4 cellular contexts compared by ENCODE assay signal in the genomic region with DNA sequence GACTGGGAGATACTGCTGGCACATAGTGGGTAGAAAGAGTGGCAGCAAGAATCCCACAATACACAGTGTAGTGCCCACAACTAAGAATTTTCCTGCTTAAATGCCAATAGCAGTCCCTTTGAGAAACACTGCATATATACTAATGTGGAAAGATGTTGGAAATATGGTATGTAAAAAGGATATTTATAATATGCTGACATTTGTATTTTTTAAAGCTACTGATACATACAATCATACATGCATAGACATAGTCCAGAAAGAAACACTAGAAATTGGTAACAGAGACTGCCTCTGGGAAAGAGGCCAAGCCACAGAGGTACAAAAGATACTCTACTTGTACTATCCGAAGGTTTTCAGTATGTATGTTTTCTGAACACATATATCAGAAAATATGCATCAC.
A peak's percentile ranks its signal among the peaks of the same experiment; 100 is the strongest.
TF ChIP-seq lines count a peak whose summit lies in the region.

No MANE protein-coding gene starts in this region.

TF ChIP-seq in SK-N-SH treated with all-trans-retinoic acid at 6 μM for 48 hours, 23 proteins besides CTCF, POLR2A, EP300 and RAD21 (continues in another document):
- TF ChIP-seq ISL1 (CRISPR knock-in tag; IDR thresholded peaks at IDR 0.05), result no peak
- TF ChIP-seq ZFP30 (CRISPR knock-in tag; IDR thresholded peaks at IDR 0.05), result no peak
- no peak for TF ChIP-seq TOX (CRISPR knock-in tag; IDR thresholded peaks at IDR 0.05; ENCODE audit: borderline replicate concordance)
- TF ChIP-seq ZC3H10 (CRISPR knock-in tag; IDR thresholded peaks at IDR 0.05), result no peak
- TF ChIP-seq, protein P1, sequence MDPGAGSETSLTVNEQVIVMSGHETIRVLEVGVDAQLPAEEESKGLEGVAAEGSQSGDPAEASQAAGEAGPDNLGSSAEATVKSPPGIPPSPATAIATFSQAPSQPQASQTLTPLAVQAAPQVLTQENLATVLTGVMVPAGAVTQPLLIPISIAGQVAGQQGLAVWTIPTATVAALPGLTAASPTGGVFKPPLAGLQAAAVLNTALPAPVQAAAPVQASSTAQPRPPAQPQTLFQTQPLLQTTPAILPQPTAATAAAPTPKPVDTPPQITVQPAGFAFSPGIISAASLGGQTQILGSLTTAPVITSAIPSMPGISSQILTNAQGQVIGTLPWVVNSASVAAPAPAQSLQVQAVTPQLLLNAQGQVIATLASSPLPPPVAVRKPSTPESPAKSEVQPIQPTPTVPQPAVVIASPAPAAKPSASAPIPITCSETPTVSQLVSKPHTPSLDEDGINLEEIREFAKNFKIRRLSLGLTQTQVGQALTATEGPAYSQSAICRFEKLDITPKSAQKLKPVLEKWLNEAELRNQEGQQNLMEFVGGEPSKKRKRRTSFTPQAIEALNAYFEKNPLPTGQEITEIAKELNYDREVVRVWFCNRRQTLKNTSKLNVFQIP (CRISPR knock-in tag; IDR thresholded peaks at IDR 0.05; ENCODE audit: borderline replicate concordance, low read depth), result no peak
- no peak for TF ChIP-seq BACH2 (CRISPR knock-in tag; IDR thresholded peaks at IDR 0.05; ENCODE audit: borderline replicate concordance)
- TF ChIP-seq OSR1 (CRISPR knock-in tag; IDR thresholded peaks at IDR 0.05), result no peak
- no peak for TF ChIP-seq ZFP3 (CRISPR knock-in tag; IDR thresholded peaks at IDR 0.05)
- no peak for TF ChIP-seq CSDC2 (CRISPR knock-in tag; IDR thresholded peaks at IDR 0.05)
- no peak for TF ChIP-seq ESRRG (CRISPR knock-in tag; IDR thresholded peaks at IDR 0.05)
- TF ChIP-seq PPARA (CRISPR knock-in tag; IDR thresholded peaks at IDR 0.05; ENCODE audit: borderline replicate concordance), result no peak
- no peak for TF ChIP-seq ARNTL (CRISPR knock-in tag; IDR thresholded peaks at IDR 0.05; ENCODE audit: borderline replicate concordance, low read depth)
- TF ChIP-seq, protein P2, sequence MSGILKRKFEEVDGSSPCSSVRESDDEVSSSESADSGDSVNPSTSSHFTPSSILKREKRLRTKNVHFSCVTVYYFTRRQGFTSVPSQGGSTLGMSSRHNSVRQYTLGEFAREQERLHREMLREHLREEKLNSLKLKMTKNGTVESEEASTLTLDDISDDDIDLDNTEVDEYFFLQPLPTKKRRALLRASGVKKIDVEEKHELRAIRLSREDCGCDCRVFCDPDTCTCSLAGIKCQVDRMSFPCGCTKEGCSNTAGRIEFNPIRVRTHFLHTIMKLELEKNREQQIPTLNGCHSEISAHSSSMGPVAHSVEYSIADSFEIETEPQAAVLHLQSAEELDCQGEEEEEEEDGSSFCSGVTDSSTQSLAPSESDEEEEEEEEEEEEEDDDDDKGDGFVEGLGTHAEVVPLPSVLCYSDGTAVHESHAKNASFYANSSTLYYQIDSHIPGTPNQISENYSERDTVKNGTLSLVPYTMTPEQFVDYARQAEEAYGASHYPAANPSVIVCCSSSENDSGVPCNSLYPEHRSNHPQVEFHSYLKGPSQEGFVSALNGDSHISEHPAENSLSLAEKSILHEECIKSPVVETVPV (CRISPR knock-in tag; IDR thresholded peaks at IDR 0.05), result no peak

TF ChIP-seq in SK-N-SH, 30 proteins besides CTCF, POLR2A, EP300 and RAD21 (continues in another document):
- TF ChIP-seq NRF1 (IDR thresholded peaks at IDR 0.05; ENCODE audit: low read depth, low read length) (no peak), GABPA (IDR thresholded peaks at IDR 0.05; ENCODE audit: low read depth) (no peak), RXRA (IDR thresholded peaks at IDR 0.05; ENCODE audit: borderline replicate concordance, low read depth) (no peak), FOSL2 (IDR thresholded peaks at IDR 0.05; ENCODE audit: borderline replicate concordance, low read depth) (no peak), ELF1 (IDR thresholded peaks at IDR 0.05) (no peak), JUND (IDR thresholded peaks at IDR 0.05) (no peak), CHD2 (IDR thresholded peaks at IDR 0.05; ENCODE audit: low read length, partially characterized antibody) (no peak)
- TF ChIP-seq, protein P3, sequence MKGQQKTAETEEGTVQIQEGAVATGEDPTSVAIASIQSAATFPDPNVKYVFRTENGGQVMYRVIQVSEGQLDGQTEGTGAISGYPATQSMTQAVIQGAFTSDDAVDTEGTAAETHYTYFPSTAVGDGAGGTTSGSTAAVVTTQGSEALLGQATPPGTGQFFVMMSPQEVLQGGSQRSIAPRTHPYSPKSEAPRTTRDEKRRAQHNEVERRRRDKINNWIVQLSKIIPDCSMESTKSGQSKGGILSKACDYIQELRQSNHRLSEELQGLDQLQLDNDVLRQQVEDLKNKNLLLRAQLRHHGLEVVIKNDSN (IDR thresholded peaks at IDR 0.05; ENCODE audit: borderline replicate concordance, low read depth), result no peak
- TF ChIP-seq, protein P4, sequence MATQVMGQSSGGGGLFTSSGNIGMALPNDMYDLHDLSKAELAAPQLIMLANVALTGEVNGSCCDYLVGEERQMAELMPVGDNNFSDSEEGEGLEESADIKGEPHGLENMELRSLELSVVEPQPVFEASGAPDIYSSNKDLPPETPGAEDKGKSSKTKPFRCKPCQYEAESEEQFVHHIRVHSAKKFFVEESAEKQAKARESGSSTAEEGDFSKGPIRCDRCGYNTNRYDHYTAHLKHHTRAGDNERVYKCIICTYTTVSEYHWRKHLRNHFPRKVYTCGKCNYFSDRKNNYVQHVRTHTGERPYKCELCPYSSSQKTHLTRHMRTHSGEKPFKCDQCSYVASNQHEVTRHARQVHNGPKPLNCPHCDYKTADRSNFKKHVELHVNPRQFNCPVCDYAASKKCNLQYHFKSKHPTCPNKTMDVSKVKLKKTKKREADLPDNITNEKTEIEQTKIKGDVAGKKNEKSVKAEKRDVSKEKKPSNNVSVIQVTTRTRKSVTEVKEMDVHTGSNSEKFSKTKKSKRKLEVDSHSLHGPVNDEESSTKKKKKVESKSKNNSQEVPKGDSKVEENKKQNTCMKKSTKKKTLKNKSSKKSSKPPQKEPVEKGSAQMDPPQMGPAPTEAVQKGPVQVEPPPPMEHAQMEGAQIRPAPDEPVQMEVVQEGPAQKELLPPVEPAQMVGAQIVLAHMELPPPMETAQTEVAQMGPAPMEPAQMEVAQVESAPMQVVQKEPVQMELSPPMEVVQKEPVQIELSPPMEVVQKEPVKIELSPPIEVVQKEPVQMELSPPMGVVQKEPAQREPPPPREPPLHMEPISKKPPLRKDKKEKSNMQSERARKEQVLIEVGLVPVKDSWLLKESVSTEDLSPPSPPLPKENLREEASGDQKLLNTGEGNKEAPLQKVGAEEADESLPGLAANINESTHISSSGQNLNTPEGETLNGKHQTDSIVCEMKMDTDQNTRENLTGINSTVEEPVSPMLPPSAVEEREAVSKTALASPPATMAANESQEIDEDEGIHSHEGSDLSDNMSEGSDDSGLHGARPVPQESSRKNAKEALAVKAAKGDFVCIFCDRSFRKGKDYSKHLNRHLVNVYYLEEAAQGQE (IDR thresholded peaks at IDR 0.05; ENCODE audit: low read depth, low read length), result no peak
- TF ChIP-seq, protein P5, sequence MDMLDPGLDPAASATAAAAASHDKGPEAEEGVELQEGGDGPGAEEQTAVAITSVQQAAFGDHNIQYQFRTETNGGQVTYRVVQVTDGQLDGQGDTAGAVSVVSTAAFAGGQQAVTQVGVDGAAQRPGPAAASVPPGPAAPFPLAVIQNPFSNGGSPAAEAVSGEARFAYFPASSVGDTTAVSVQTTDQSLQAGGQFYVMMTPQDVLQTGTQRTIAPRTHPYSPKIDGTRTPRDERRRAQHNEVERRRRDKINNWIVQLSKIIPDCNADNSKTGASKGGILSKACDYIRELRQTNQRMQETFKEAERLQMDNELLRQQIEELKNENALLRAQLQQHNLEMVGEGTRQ (IDR thresholded peaks at IDR 0.05; ENCODE audit: borderline replicate concordance, low read depth, low read length), result no peak

TF ChIP-seq in IMR-90, 13 proteins besides CTCF, POLR2A, EP300 and RAD21:
- TF ChIP-seq, protein P5 (IDR thresholded peaks at IDR 0.05; ENCODE audit: low read depth, low read length), result no peak
- TF ChIP-seq MAFK (IDR thresholded peaks at IDR 0.05; ENCODE audit: low read depth, low read length) (peak; percentile 62), SMC3 (IDR thresholded peaks at IDR 0.05; ENCODE audit: low read depth, low read length) (no peak), NFE2L2 (IDR thresholded peaks at IDR 0.05; ENCODE audit: low read depth, low read length) (no peak)

TF ChIP-seq in K562, 482 proteins besides CTCF, POLR2A, EP300 and RAD21:
- no peak for TF ChIP-seq HEY1 (CRISPR knock-in tag; IDR thresholded peaks at IDR 0.05; ENCODE audit: borderline replicate concordance)
- no peak for TF ChIP-seq ZNF140 (CRISPR knock-in tag; IDR thresholded peaks at IDR 0.05)
- no peak for TF ChIP-seq ZNF586 (CRISPR knock-in tag; conservative IDR thresholded peaks at IDR 0.05)
- TF ChIP-seq ZNF316 (IDR thresholded peaks at IDR 0.05), result peak; percentile 44; the same call in 1 of the 2 replicates
- no peak for TF ChIP-seq KLF10 (CRISPR knock-in tag; IDR thresholded peaks at IDR 0.05)
- no peak for TF ChIP-seq SIRT6 (IDR thresholded peaks at IDR 0.05; ENCODE audit: low read depth, low read length)
- no peak for TF ChIP-seq ZKSCAN3 (CRISPR knock-in tag; IDR thresholded peaks at IDR 0.05)
- TF ChIP-seq HSF4 (CRISPR knock-in tag; IDR thresholded peaks at IDR 0.05; ENCODE audit: borderline replicate concordance), result no peak
- no peak for TF ChIP-seq TBL1XR1 (IDR thresholded peaks at IDR 0.05; ENCODE audit: low read length in 2 of 2)
- no peak for TF ChIP-seq EGR1 (conservative IDR thresholded peaks at IDR 0.05)
- TF ChIP-seq L3MBTL2 (IDR thresholded peaks at IDR 0.05), result no peak
- TF ChIP-seq, protein P6, sequence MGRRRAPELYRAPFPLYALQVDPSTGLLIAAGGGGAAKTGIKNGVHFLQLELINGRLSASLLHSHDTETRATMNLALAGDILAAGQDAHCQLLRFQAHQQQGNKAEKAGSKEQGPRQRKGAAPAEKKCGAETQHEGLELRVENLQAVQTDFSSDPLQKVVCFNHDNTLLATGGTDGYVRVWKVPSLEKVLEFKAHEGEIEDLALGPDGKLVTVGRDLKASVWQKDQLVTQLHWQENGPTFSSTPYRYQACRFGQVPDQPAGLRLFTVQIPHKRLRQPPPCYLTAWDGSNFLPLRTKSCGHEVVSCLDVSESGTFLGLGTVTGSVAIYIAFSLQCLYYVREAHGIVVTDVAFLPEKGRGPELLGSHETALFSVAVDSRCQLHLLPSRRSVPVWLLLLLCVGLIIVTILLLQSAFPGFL (CRISPR knock-in tag; IDR thresholded peaks at IDR 0.05), result no peak
- no peak for TF ChIP-seq HNRNPK (IDR thresholded peaks at IDR 0.05; ENCODE audit: low read depth, low read length, poor library complexity, severe bottlenecking)
- TF ChIP-seq C11orf30 (IDR thresholded peaks at IDR 0.05; ENCODE audit: low read depth), result peak; percentile 35; the same call in 1 of the 2 replicates
- no peak for TF ChIP-seq ARNT (IDR thresholded peaks at IDR 0.05)
- no peak for TF ChIP-seq GABPB1 (CRISPR knock-in tag; IDR thresholded peaks at IDR 0.05)
